18 cellular contexts compared by ENCODE assay signal in genomic region chr4:60216752-60217151, GRCh38.
A peak's percentile ranks its signal among the peaks of the same experiment; 100 is the strongest.
DNase-seq lines count a peak whose midpoint lies in the region; ATAC-seq and TF ChIP-seq lines count a peak whose summit lies in the region.
"Had no signal": no experiment of that assay in that cellular context is flagged by ENCODE, and none has a peak within 500 bp of the region (broad histone marks: within the 10 kb centered on the region; RNA-seq: fewer than 3 reads in every experiment).

No MANE protein-coding gene starts in this region.

- no peak for TF ChIP-seq CTCF in choroid plexus epithelial cell (conservative IDR thresholded peaks at IDR 0.05; ENCODE audit: low read depth, low read length)
- no peak for TF ChIP-seq CTCF in thyroid gland (IDR thresholded peaks at IDR 0.05)

- no peaks in the 10 kb centered on the region for H3K4me1 ChIP-seq in thyroid gland
- H3K4me1 ChIP-seq: upper lobe of right lung had no signal

- DNase-seq in HS-5 (ENCODE audit: low read depth) (peak; percentile 80), RKO (ENCODE audit: low spot score) (peak; percentile 44), choroid plexus epithelial cell (ENCODE audit: low read depth) (peak; percentile 86), non-pigmented ciliary epithelial cell (ENCODE audit: low read depth) (peak; percentile 9), thyroid gland (no peak), NCI-H2196 (lab: John Stamatoyannopoulos, UW; ENCODE audit: unreplicated experiment) (no peak)
- DNase-seq: activated CD4-positive, alpha-beta memory T cell treated with anti-CD3 and anti-CD28 coated beads, Interleukin-2, amount 10 ng/mL, durations not matched to agents 7 days and 5 days; activated gamma-delta T cell; left ventricle myocardium superior; naive thymus-derived CD8-positive, alpha-beta T cell; NCI-H1417; NCI-H526; RPMI8226; stimulated activated CD4-positive, alpha-beta T cell treated with anti-CD3 and anti-CD28 coated beads, Interleukin-2, amount 100 ng/mL, for 48 hours; upper lobe of right lung had no signal

- WGBS in thyroid gland, 2 donors: 70 to 87% methylated on average over 1 of the region's 1 CpG

- no peaks in the 10 kb centered on the region for H3K9me3 ChIP-seq in thyroid gland
- H3K9me3 ChIP-seq: upper lobe of right lung had no signal

- TF ChIP-seq POLR2A in thyroid gland (IDR thresholded peaks at IDR 0.05): no peak

- no peaks in the 10 kb centered on the region for H3K36me3 ChIP-seq in thyroid gland
- H3K36me3 ChIP-seq: upper lobe of right lung had no signal

- H3K4me3 ChIP-seq in choroid plexus epithelial cell (ENCODE audit: low read depth, low read length) (no peak overlapping the region), thyroid gland (replicated peaks in 1 of 3) (no peak overlapping the region)
- H3K4me3 ChIP-seq: upper lobe of right lung had no signal

- no peaks in the 10 kb centered on the region for H3K27me3 ChIP-seq in thyroid gland
- H3K27me3 ChIP-seq: upper lobe of right lung had no signal

- no peak for ATAC-seq in GM21717 (IDR thresholded peaks at IDR 0.05; ENCODE audit: unreplicated experiment)
- ATAC-seq: HepG2; left ventricle myocardium superior; naive thymus-derived CD8-positive, alpha-beta T cell; upper lobe of right lung had no signal

- intact Hi-C loops in thyroid gland (cut with DNase I): no loop called here

- H3K27ac ChIP-seq in thyroid gland: no peak overlapping the region
- H3K27ac ChIP-seq: C4-2B, upper lobe of right lung had no signal

Comparison
In these comparisons a context has a peak if more than half of its experiments do, and no peak if none do; other contexts are left out.
1. DNase-seq: peak in HS-5 (single experiment), RKO (single experiment), choroid plexus epithelial cell (single experiment) and non-pigmented ciliary epithelial cell (single experiment); none in thyroid gland (0 of 2) and NCI-H2196 (single experiment).